Comparison of ENCODE assay signal across 18 cellular contexts in genomic region chr13:19597523-19597922, GRCh38. TPM values are rescaled to one million over a fixed set of nuclear protein-coding genes. Genes with fewer than 3 reads are reported as not detected.
A peak's percentile ranks its signal among the peaks of the same experiment; 100 is the strongest.
DNase-seq lines count a peak whose midpoint lies in the region; ATAC-seq and TF ChIP-seq lines count a peak whose summit lies in the region.
"Had no signal": no experiment of that assay in that cellular context is flagged by ENCODE, and none has a peak within 500 bp of the region (broad histone marks: within the 10 kb centered on the region; RNA-seq: fewer than 3 reads in every experiment).

No MANE protein-coding gene starts in this region.

- DNase-seq in EH (ENCODE audit: low read depth) (peak; percentile 76), LoVo (ENCODE audit: low spot score) (peak; percentile 19), amniotic epithelial cell (ENCODE audit: low read depth) (peak; percentile 89), kidney glomerular epithelial cell (lab: John Stamatoyannopoulos, UW) (peak; percentile 23), stomach (no peak)
- DNase-seq: activated CD4-positive, alpha-beta T cell treated with anti-CD3 and anti-CD28 coated beads for 1 hour; activated naive CD4-positive, alpha-beta T cell treated with anti-CD3 and anti-CD28 coated beads, Interleukin-2, amount 50 U/mL, for 16 hours; CD8-positive, alpha-beta memory T cell; GF-D8; heart left ventricle; NCI-H146; NCI-H345; ovary; stimulated activated CD4-positive, alpha-beta T cell treated with anti-CD3 and anti-CD28 coated beads, Interleukin-12 subunit alpha, Interleukin-12 subunit beta, amount 100 ng/mL, for 4 hours; T-helper 1 cell had no signal

- peaks cover 0 to 36% (median 14%) of the 10 kb centered on the region in 3 donors for H3K27me3 ChIP-seq in stomach
- H3K27me3 ChIP-seq: ovary had no signal

- H3K4me1 ChIP-seq in stomach: peaks cover 5 to 13% (median 11%) of the 10 kb centered on the region in 4 donors

- no peak for TF ChIP-seq EP300 in stomach (IDR thresholded peaks at IDR 0.05)

- TF ChIP-seq POLR2A in stomach (IDR thresholded peaks at IDR 0.05): no peak

- intact Hi-C loops in stomach (cut with DNase I; ENCODE audit: low total_unique reads): no loop called here

- H3K27ac ChIP-seq in stomach: no peak overlapping the region
- H3K27ac ChIP-seq: heart left ventricle, ovary had no signal

- 77 to 88% (median 85%) methylated on average over 5 of the region's 5 CpGs for WGBS in stomach, 5 donors

- no peaks in the 10 kb centered on the region for H3K36me3 ChIP-seq in stomach
- H3K36me3 ChIP-seq: heart left ventricle, ovary had no signal

- ATAC-seq in HG03460 (IDR thresholded peaks at IDR 0.05; ENCODE audit: unreplicated experiment) (no peak), GM21737 (IDR thresholded peaks at IDR 0.05; ENCODE audit: unreplicated experiment) (no peak)
- ATAC-seq: heart left ventricle had no signal

- no peak for TF ChIP-seq CTCF in stomach (IDR thresholded peaks at IDR 0.05)

- no peaks in the 10 kb centered on the region for H3K9me3 ChIP-seq in stomach
- H3K9me3 ChIP-seq: heart left ventricle, ovary had no signal

- no peak overlapping the region for H3K4me3 ChIP-seq in stomach
- H3K4me3 ChIP-seq: heart left ventricle, ovary had no signal

RNA-seq across cellular contexts. Expression of gene MPHOSPH8, which starts 35.9 kb away (rescaled TPM):
- 10 to 100 TPM; 22.2 to 69.2 (median 28.5) TPM for total RNA-seq in stomach
- 10 to 100 TPM; 15.1 to 51.3 (median 17.4) TPM for polyA plus RNA-seq in stomach

RNA-seq across cellular contexts. Expression of gene TPTE2, which starts 36.2 kb away (rescaled TPM):
- 1 to 10 TPM in 1 of 5 donors, not detected in 4; 1.2 TPM for total RNA-seq in stomach
- polyA plus RNA-seq in stomach: not detected
- total RNA-seq: CD8-positive, alpha-beta memory T cell; heart left ventricle had no signal
- polyA plus RNA-seq: CD8-positive, alpha-beta memory T cell; heart left ventricle; keratinocyte had no signal
